In the genomic region with DNA sequence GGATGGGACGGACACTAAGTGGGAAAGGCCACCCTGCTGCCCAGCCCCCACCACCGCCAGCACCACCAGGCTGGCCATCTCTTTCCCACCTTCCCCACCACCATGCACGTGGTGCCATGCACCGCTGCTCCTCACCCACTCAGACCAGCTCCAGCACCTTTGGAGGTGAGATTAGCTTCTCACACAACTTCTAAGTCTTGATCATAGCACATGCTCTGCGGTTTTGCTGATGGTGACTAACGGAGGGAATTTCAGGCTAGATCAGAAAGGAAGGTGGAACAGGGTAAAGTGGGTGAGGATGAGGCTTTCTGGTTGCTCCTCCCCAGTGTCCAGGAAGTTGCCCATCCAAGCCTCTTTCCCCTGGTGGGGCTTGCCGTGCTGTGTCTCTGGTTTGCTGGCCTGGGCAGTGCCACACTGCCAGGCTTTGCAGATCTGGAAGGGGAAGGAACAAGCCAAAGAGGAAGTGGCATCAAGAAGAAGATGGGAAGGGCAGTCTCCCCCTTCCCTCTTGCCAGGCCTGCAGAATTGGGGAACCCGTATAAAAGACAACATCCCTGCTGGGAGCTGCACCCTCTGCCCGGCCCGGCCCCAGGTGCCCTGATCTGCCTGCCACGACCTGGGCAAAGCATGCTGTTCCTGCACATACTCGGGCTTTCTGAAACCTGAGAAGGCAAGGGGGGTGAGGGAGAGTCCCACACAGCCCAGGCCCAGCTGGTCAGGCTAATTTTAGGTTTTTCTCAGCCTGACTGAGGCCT, we compare ENCODE assay signal across 1 cellular context.
TF ChIP-seq lines count a peak whose summit lies in the region.

No MANE protein-coding gene starts in this region.

TF ChIP-seq in IMR-90, 13 proteins besides CTCF, POLR2A, EP300 and RAD21 (continued from another document):
- TF ChIP-seq, protein P1, sequence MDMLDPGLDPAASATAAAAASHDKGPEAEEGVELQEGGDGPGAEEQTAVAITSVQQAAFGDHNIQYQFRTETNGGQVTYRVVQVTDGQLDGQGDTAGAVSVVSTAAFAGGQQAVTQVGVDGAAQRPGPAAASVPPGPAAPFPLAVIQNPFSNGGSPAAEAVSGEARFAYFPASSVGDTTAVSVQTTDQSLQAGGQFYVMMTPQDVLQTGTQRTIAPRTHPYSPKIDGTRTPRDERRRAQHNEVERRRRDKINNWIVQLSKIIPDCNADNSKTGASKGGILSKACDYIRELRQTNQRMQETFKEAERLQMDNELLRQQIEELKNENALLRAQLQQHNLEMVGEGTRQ (IDR thresholded peaks at IDR 0.05; ENCODE audit: low read depth, low read length), result no peak
- no peak for TF ChIP-seq CEBPB (IDR thresholded peaks at IDR 0.05; ENCODE audit: low read depth, low read length)
- no peak for TF ChIP-seq RCOR1 (IDR thresholded peaks at IDR 0.05; ENCODE audit: insufficient replicate concordance, low read length)
- TF ChIP-seq SMC3 (IDR thresholded peaks at IDR 0.05; ENCODE audit: low read depth, low read length), result no peak
- TF ChIP-seq MAFK (IDR thresholded peaks at IDR 0.05; ENCODE audit: low read depth, low read length), result no peak
- TF ChIP-seq, protein P2, sequence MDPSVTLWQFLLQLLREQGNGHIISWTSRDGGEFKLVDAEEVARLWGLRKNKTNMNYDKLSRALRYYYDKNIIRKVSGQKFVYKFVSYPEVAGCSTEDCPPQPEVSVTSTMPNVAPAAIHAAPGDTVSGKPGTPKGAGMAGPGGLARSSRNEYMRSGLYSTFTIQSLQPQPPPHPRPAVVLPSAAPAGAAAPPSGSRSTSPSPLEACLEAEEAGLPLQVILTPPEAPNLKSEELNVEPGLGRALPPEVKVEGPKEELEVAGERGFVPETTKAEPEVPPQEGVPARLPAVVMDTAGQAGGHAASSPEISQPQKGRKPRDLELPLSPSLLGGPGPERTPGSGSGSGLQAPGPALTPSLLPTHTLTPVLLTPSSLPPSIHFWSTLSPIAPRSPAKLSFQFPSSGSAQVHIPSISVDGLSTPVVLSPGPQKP (IDR thresholded peaks at IDR 0.05; ENCODE audit: borderline replicate concordance, low read depth, low read length), result no peak
